20 cellular contexts compared by ENCODE assay signal in the genomic region with DNA sequence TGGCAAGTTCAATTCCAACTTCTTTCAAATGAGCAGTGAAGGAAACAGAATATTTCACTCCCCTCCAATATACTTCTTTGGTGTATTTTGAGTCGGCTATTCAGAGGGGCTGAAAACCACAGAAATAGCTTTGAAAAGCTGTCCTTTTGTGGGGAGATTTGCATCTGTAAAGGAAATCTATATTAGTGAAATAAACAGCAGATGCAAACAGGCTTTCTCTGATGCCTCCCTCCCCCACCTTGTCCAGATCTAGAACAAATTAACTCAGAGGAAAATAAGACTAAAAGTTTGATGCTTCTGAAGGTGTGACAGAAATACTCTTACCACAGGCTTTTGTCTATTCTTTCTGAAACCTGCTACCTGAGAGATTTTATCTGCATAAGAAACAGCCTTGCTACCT.
"Had no signal": no experiment of that assay in that cellular context is flagged by ENCODE, and none has a peak within 500 bp of the region (broad histone marks: within the 10 kb centered on the region; RNA-seq: fewer than 3 reads in every experiment).

No MANE protein-coding gene starts in this region.

- ATAC-seq: activated T-cell treated with anti-CD3 and anti-CD28 coated beads, Interleukin-2, amount 50 U/mL, for 4 hours; PC-3; T-helper 17 cell had no signal

- DNase-seq: activated B cell treated with CpG ODN at 0.5 μM for 24 hours; activated CD4-positive, alpha-beta memory T cell treated with anti-CD3 and anti-CD28 coated beads for 36 hours; activated CD4-positive, alpha-beta T cell treated with anti-CD3 and anti-CD28 coated beads for 1 hour; activated CD4-positive, alpha-beta T cell treated with anti-CD3 and anti-CD28 coated beads, Interleukin-2, amount 10 ng/mL, durations not matched to agents 7 days and 5 days; activated CD8-positive, alpha-beta memory T cell treated with anti-CD3 and anti-CD28 coated beads for 24 hours; activated gamma-delta T cell; activated naive CD4-positive, alpha-beta T cell treated with anti-CD3 and anti-CD28 coated beads for 36 hours; activated T-cell treated with anti-CD3 and anti-CD28 coated beads, Interleukin-2, amount 50 U/mL, for 4 hours; amygdala; cortex of kidney; MV-4-11; NCI-H1092 treated with DMSO at 0.1 percent for 48 hours; NCI-H1417 treated with DMSO at 0.1 percent for 48 hours; NCI-H1694 treated with DMSO at 0.1 percent for 48 hours; NCI-H2029 treated with DMSO at 0.1 percent for 48 hours; NCI-H524; PC-3; SHP77; T-helper 17 cell; T-helper 9 cell had no signal
